8 cellular contexts compared by ENCODE assay signal in genomic region chr3:194768586-194768985, GRCh38.
DNase-seq lines count a peak whose midpoint lies in the region; ATAC-seq and TF ChIP-seq lines count a peak whose summit lies in the region.

No MANE protein-coding gene starts in this region.

- POLR2A ChIA-PET in activated CD8-positive, alpha-beta T cell treated with anti-CD3 and anti-CD28 coated beads, Interleukin-2, amount 10 ng/mL, durations not matched to agents 7 days and 5 days (lab: Charles Lee), result interaction anchor here (0.9 kb wide), 1 partner anchor 96 kb away, joined by 3 read pairs; the partner anchor contains the start of gene LSG1

- peak overlapping the region; percentile 52 to 95 for H3K4me3 Mint-ChIP-seq in activated T-cell treated with anti-CD3 and anti-CD28 coated beads, Interleukin-2, amount 50 U/mL, for 72 hours
- peak overlapping the region; percentile 68 for H3K4me3 Mint-ChIP-seq in activated CD8-positive, alpha-beta T cell treated with anti-CD3 and anti-CD28 coated beads, Interleukin-2, amount 10 ng/mL, durations not matched to agents 7 days and 5 days
- peak overlapping the region; percentile 73 to 85 for H3K4me3 Mint-ChIP-seq in stimulated activated naive CD8-positive, alpha-beta T cell treated with anti-CD3 and anti-CD28 coated beads, Interleukin-15, amount 100 ng/mL, for 72 hours

- H3K27ac Mint-ChIP-seq in activated T-cell treated with anti-CD3 and anti-CD28 coated beads, Interleukin-2, amount 50 U/mL, for 72 hours, result no peak overlapping the region
- H3K27ac Mint-ChIP-seq in activated CD8-positive, alpha-beta T cell treated with anti-CD3 and anti-CD28 coated beads, Interleukin-2, amount 10 ng/mL, durations not matched to agents 7 days and 5 days, result peak overlapping the region; percentile 77
- H3K27ac Mint-ChIP-seq in stimulated activated naive CD8-positive, alpha-beta T cell treated with anti-CD3 and anti-CD28 coated beads, Interleukin-15, amount 100 ng/mL, for 72 hours, result peak overlapping the region in 1 of 2 donors; percentile 66

- no peaks in the 10 kb centered on the region for H3K27me3 ChIP-seq in lower lobe of right lung (ENCODE audit: low read depth)

- no peak for DNase-seq in activated T-cell treated with anti-CD3 and anti-CD28 coated beads, Interleukin-2, amount 50 U/mL, for 72 hours
- DNase-seq in activated T-cell treated with anti-CD3 and anti-CD28 coated beads, Interleukin-2, amount 50 U/mL, for 48 hours, result no peak
- DNase-seq in activated CD8-positive, alpha-beta T cell treated with anti-CD3 and anti-CD28 coated beads, Interleukin-2, amount 10 ng/mL, durations not matched to agents 7 days and 5 days, result no peak
- no peak for DNase-seq in lower lobe of right lung
- no peak for DNase-seq in stimulated activated naive CD8-positive, alpha-beta T cell treated with anti-CD3 and anti-CD28 coated beads, Interleukin-15, amount 100 ng/mL, for 72 hours
- DNase-seq in COLO829 (ENCODE audit: low spot score), result no peak
- no peak for DNase-seq in KBM-7

- H3K9me3 ChIP-seq in lower lobe of right lung, result no peaks in the 10 kb centered on the region

- peak overlapping the region; percentile 48 for H3K4me3 ChIP-seq in lower lobe of right lung

- no peaks in the 10 kb centered on the region for H3K36me3 Mint-ChIP-seq in activated T-cell treated with anti-CD3 and anti-CD28 coated beads, Interleukin-2, amount 50 U/mL, for 72 hours (ENCODE audit: insufficient read depth in 2 of 2)
- no peaks in the 10 kb centered on the region for H3K36me3 Mint-ChIP-seq in activated CD8-positive, alpha-beta T cell treated with anti-CD3 and anti-CD28 coated beads, Interleukin-2, amount 10 ng/mL, durations not matched to agents 7 days and 5 days (ENCODE audit: low read depth)

- CTCF ChIA-PET in activated CD8-positive, alpha-beta T cell treated with anti-CD3 and anti-CD28 coated beads, Interleukin-2, amount 10 ng/mL, durations not matched to agents 7 days and 5 days (lab: Charles Lee), result interaction anchor here (0.6 to 1.0 kb wide), 4 partner anchors 81 to 139 kb away, joined by 3 to 7 read pairs (median 4); no protein-coding TSS in a partner anchor

- H3K27ac ChIP-seq in lower lobe of right lung, result no peak overlapping the region

- TF ChIP-seq CTCF in lower lobe of right lung (IDR thresholded peaks at IDR 0.05), result no peak

- peaks cover 35% of the 10 kb centered on the region for H3K4me1 Mint-ChIP-seq in activated T-cell treated with anti-CD3 and anti-CD28 coated beads, Interleukin-2, amount 50 U/mL, for 72 hours (ENCODE audit: low read depth)
- peaks cover 24% of the 10 kb centered on the region for H3K4me1 Mint-ChIP-seq in activated CD8-positive, alpha-beta T cell treated with anti-CD3 and anti-CD28 coated beads, Interleukin-2, amount 10 ng/mL, durations not matched to agents 7 days and 5 days (ENCODE audit: low read depth)
- peaks cover 31% of the 10 kb centered on the region for H3K4me1 Mint-ChIP-seq in stimulated activated naive CD8-positive, alpha-beta T cell treated with anti-CD3 and anti-CD28 coated beads, Interleukin-15, amount 100 ng/mL, for 72 hours

- H3K27me3 Mint-ChIP-seq in activated T-cell treated with anti-CD3 and anti-CD28 coated beads, Interleukin-2, amount 50 U/mL, for 72 hours (ENCODE audit: low read depth), result peaks cover 14% of the 10 kb centered on the region
- H3K27me3 Mint-ChIP-seq in activated CD8-positive, alpha-beta T cell treated with anti-CD3 and anti-CD28 coated beads, Interleukin-2, amount 10 ng/mL, durations not matched to agents 7 days and 5 days (ENCODE audit: low read depth), result peaks cover 19% of the 10 kb centered on the region
- H3K27me3 Mint-ChIP-seq in stimulated activated naive CD8-positive, alpha-beta T cell treated with anti-CD3 and anti-CD28 coated beads, Interleukin-15, amount 100 ng/mL, for 72 hours, result peaks cover 22% of the 10 kb centered on the region

- in situ Hi-C loops in KBM-7 (cut with MboI; ENCODE audit: low pct_unique_long_range_greater_than_20kb, low sequenced_read_pairs), result no loop called here

- H3K4me1 ChIP-seq in lower lobe of right lung, result peaks cover 29% of the 10 kb centered on the region

- ATAC-seq in activated T-cell treated with anti-CD3 and anti-CD28 coated beads, Interleukin-2, amount 50 U/mL, for 72 hours (replicated peaks in 1 of 2), result no peak
- ATAC-seq in activated CD8-positive, alpha-beta T cell treated with anti-CD3 and anti-CD28 coated beads, Interleukin-2, amount 10 ng/mL, durations not matched to agents 7 days and 5 days, result no peak
- no peak for ATAC-seq in lower lobe of right lung
- no peak for ATAC-seq in stimulated activated naive CD8-positive, alpha-beta T cell treated with anti-CD3 and anti-CD28 coated beads, Interleukin-15, amount 100 ng/mL, for 72 hours
- no peak for ATAC-seq in activated CD4-positive, CD25-positive, alpha-beta regulatory T cell treated with anti-CD3 and anti-CD28 coated beads, Interleukin-2, amount 50 U/mL, for 24 hours

- H3K36me3 ChIP-seq in lower lobe of right lung, result no peaks in the 10 kb centered on the region

- intact Hi-C loops in lower lobe of right lung (cut with DNase I), result no loop called here

- H3K9me3 Mint-ChIP-seq in activated T-cell treated with anti-CD3 and anti-CD28 coated beads, Interleukin-2, amount 50 U/mL, for 72 hours, result no peaks in the 10 kb centered on the region
- no peaks in the 10 kb centered on the region for H3K9me3 Mint-ChIP-seq in activated CD8-positive, alpha-beta T cell treated with anti-CD3 and anti-CD28 coated beads, Interleukin-2, amount 10 ng/mL, durations not matched to agents 7 days and 5 days (ENCODE audit: insufficient read depth)
- no peaks in the 10 kb centered on the region for H3K9me3 Mint-ChIP-seq in stimulated activated naive CD8-positive, alpha-beta T cell treated with anti-CD3 and anti-CD28 coated beads, Interleukin-15, amount 100 ng/mL, for 72 hours
